ENCODE assay signal across 12 cellular contexts in genomic region chr2:237707859-237708398, GRCh38.
A peak's percentile ranks its signal among the peaks of the same experiment; 100 is the strongest.
DNase-seq lines count a peak whose midpoint lies in the region; ATAC-seq, FAIRE-seq and TF ChIP-seq lines count a peak whose summit lies in the region.
"Had no signal": no experiment of that assay in that cellular context is flagged by ENCODE, and none has a peak within 500 bp of the region (broad histone marks: within the 10 kb centered on the region; RNA-seq: fewer than 3 reads in every experiment).

No MANE protein-coding gene starts in this region.

- H3K27me3 ChIP-seq in GM23248 (replicated peaks; ENCODE audit: insufficient read depth) = no peaks in the 10 kb centered on the region
- no peaks in the 10 kb centered on the region for H3K27me3 ChIP-seq in K562 (ENCODE audit: control insufficient read depth in 2 of 2, insufficient read depth in 2 of 2, low read length in 2 of 2)
- H3K27me3 ChIP-seq in keratinocyte (ENCODE audit: control insufficient read depth, extremely low read depth, insufficient read depth, low read length) = no peaks in the 10 kb centered on the region
- H3K27me3 ChIP-seq in stomach smooth muscle (ENCODE audit: control insufficient read depth in 1 of 2, insufficient read depth in 2 of 2, low read length in 2 of 2) = no peaks in the 10 kb centered on the region

- H3K36me3 ChIP-seq in GM23248 (ENCODE audit: low read depth) = 0 out of 2 replicates have a peak, but pooled peaks cover 4% of the 10 kb centered on the region
- H3K36me3 ChIP-seq in K562 (ENCODE audit: control insufficient read depth, insufficient read depth, low read length) = peaks cover 11% of the 10 kb centered on the region; the same call in 1 of the 3 replicates
- peaks cover 19 to 51% of the 10 kb centered on the region in 2 experiments for H3K36me3 ChIP-seq in keratinocyte (ENCODE audit: control insufficient read depth in 2 of 2, extremely low read depth in 1 of 2, insufficient read depth in 2 of 2, low read length in 2 of 2)
- H3K36me3 ChIP-seq in stomach smooth muscle (ENCODE audit: control insufficient read depth in 2 of 2, insufficient read depth in 2 of 2, low read length in 2 of 2) = peaks cover 6 to 12% of the 10 kb centered on the region in 2 donors

- TF ChIP-seq CTCF in K562 (IDR thresholded peaks at IDR 0.05 in 2 of 3, conservative IDR thresholded peaks at IDR 0.05 in 1 of 3; ENCODE audit: insufficient read depth in 2 of 3, low read depth in 1 of 3, low read length in 3 of 3) (no peak), keratinocyte (optimal IDR thresholded peaks at IDR 0.05 in 1 of 3, IDR thresholded peaks at IDR 0.05 in 1 of 3, conservative IDR thresholded peaks at IDR 0.05 in 1 of 3; ENCODE audit: extremely low read depth in 1 of 3, insufficient read depth in 2 of 3, low read length in 3 of 3) (peak in 1 of 3 experiments; percentile 42)

- H3K4me3 ChIP-seq in GM23248 = no peak overlapping the region
- H3K4me3 ChIP-seq in K562 = no peak overlapping the region
- no peak overlapping the region for H3K4me3 ChIP-seq in keratinocyte (ENCODE audit: control insufficient read depth in 2 of 3, extremely low read depth in 1 of 3, insufficient read depth in 2 of 3, low read depth in 1 of 3, low read length in 3 of 3)
- H3K4me3 ChIP-seq in stomach smooth muscle (ENCODE audit: low read length in 2 of 2) = peak overlapping the region; percentile 17 to 58

- FAIRE-seq in K562 (lab: Jason Lieb, UNC) = no peak
- no peak for FAIRE-seq in keratinocyte (lab: Jason Lieb, UNC)
- FAIRE-seq: small intestine had no signal

- H3K9me2 ChIP-seq in GM23248 (ENCODE audit: insufficient read depth) = no peaks in the 10 kb centered on the region

- intact Hi-C loops in K562 (cut with micrococcal nuclease) = no loop called here

- H3K79me2 ChIP-seq in GM23248 (ENCODE audit: insufficient read depth) (peaks cover 100% of the 10 kb centered on the region), K562 (ENCODE audit: control insufficient read depth, insufficient read depth, low read length) (peaks cover 38% of the 10 kb centered on the region), keratinocyte (ENCODE audit: control insufficient read depth, insufficient read depth, low read length) (peaks cover 92% of the 10 kb centered on the region)

- WGBS in GM23248 (ENCODE audit: low coverage in 1 of 2, low lambda C conversion rate in 2 of 2, missing lambda C conversion rate in 2 of 2), 2 experiments = 75 to 77% methylated on average over 8 of the region's 8 CpGs
- 77% methylated on average over 5 of the region's 8 CpGs for WGBS in K562 (ENCODE audit: insufficient coverage, low coverage, missing lambda C conversion rate)

- ATAC-seq in K562 = no peak
- ATAC-seq in HG02678 (IDR thresholded peaks at IDR 0.05; ENCODE audit: unreplicated experiment) = no peak
- no peak for ATAC-seq in GM21447 (IDR thresholded peaks at IDR 0.05; ENCODE audit: unreplicated experiment)

- H4K20me1 ChIP-seq in GM23248 (ENCODE audit: insufficient read depth) (no peaks in the 10 kb centered on the region), K562 (replicated peaks; ENCODE audit: control insufficient read depth, insufficient read depth, low read length) (no peaks in the 10 kb centered on the region), keratinocyte (ENCODE audit: control insufficient read depth, extremely low read depth, insufficient read depth, low read length) (peaks cover 46% of the 10 kb centered on the region)

- TF ChIP-seq EP300 in K562 (IDR thresholded peaks at IDR 0.05; ENCODE audit: low read length) = no peak

- in situ Hi-C loops in GM23248 (cut with MboI) (no loop called here), K562 (cut with MboI) (no loop called here)

- POLR2A ChIA-PET in K562 (lab: Yijun Ruan, JAX) = interaction anchor here (0.8 to 1.1 kb wide), 2 partner anchors 11 to 20 kb away, joined by 3 read pairs; no protein-coding TSS in a partner anchor

- H3K27ac ChIP-seq in GM23248 = peak overlapping the region; percentile 16; the same call in 1 of the 2 replicates
- no peak overlapping the region for H3K27ac ChIP-seq in K562 (ENCODE audit: extremely low read depth, low read depth, low read length)
- peak overlapping the region; percentile 31 for H3K27ac ChIP-seq in keratinocyte (ENCODE audit: control insufficient read depth, insufficient read depth, low read length)
- H3K27ac ChIP-seq in stomach smooth muscle (ENCODE audit: low read length) = peak overlapping the region; percentile 84

- TF ChIP-seq POLR2A in K562 (conservative IDR thresholded peaks at IDR 0.05) = no peak

- H3K9me3 ChIP-seq in GM23248 (ENCODE audit: low read depth) (no peaks in the 10 kb centered on the region), K562 (replicated peaks; ENCODE audit: control insufficient read depth, insufficient read depth, low read depth, low read length) (no peaks in the 10 kb centered on the region), keratinocyte (ENCODE audit: control insufficient read depth, low read depth, low read length) (no peaks in the 10 kb centered on the region), stomach smooth muscle (ENCODE audit: control insufficient read depth in 2 of 2, low read length in 2 of 2) (no peaks in the 10 kb centered on the region)

- dilution Hi-C loops in keratinocyte (cut with MboI; ENCODE audit: extremely low pct_ligation_motif_present, low sequenced_read_pairs) = no loop called here

- DNase-seq in GM23248 (no peak), K562 (ENCODE audit: extremely low read depth in 1 of 4, low spot score in 3 of 4) (no peak), keratinocyte (ENCODE audit: low read depth, low spot score) (no peak), NCI-H524 (lab: John Stamatoyannopoulos, UW) (no peak)
- DNase-seq: EL, foreskin melanocyte, H7, NCI-H526, small intestine had no signal

- H2AFZ ChIP-seq in GM23248 (no peak overlapping the region), K562 (ENCODE audit: low read depth, low read length) (no peak overlapping the region), keratinocyte (ENCODE audit: control insufficient read depth, low read length) (no peak overlapping the region)

- H3K4me2 ChIP-seq in GM23248 (ENCODE audit: unreplicated experiment) (no peak overlapping the region), K562 (ENCODE audit: insufficient read depth, low read length) (no peak overlapping the region), keratinocyte (ENCODE audit: control insufficient read depth, extremely low read depth, insufficient read depth, low read depth, low read length) (peak overlapping the region; percentile 38)

- peaks cover 7% of the 10 kb centered on the region; the same call in 1 of the 2 replicates for H3F3A ChIP-seq in GM23248 (ENCODE audit: insufficient read depth)

- H3K4me1 ChIP-seq in GM23248 (ENCODE audit: insufficient read depth) = peaks cover 20% of the 10 kb centered on the region
- H3K4me1 ChIP-seq in K562 (replicated peaks in 1 of 2; ENCODE audit: control insufficient read depth in 2 of 2, insufficient read depth in 2 of 2, low read length in 2 of 2) = peaks cover 11 to 26% of the 10 kb centered on the region in 2 experiments
- peaks cover 44% of the 10 kb centered on the region for H3K4me1 ChIP-seq in keratinocyte (ENCODE audit: control insufficient read depth, extremely low read depth, insufficient read depth, low read length)
- peaks cover 69% of the 10 kb centered on the region for H3K4me1 ChIP-seq in stomach smooth muscle (ENCODE audit: control insufficient read depth, insufficient read depth, low read length)

- CTCF ChIA-PET in K562 (lab: Yijun Ruan, JAX; ENCODE audit: low intra/inter-chr PET ratio) = interaction anchor here (0.6 kb wide), 1 partner anchor 10 kb away, joined by 3 read pairs; no protein-coding TSS in a partner anchor

- BruUV-seq in K562 (replicated peaks; lab: Mats Ljungman, UMichigan) = no TSS peak

- TF ChIP-seq RAD21 in K562 (CRISPR knock-in tag; conservative IDR thresholded peaks at IDR 0.05 in 1 of 2, IDR thresholded peaks at IDR 0.05 in 1 of 2) = no peak

- H3K9ac ChIP-seq in GM23248 = no peak overlapping the region
- no peak overlapping the region for H3K9ac ChIP-seq in K562 (ENCODE audit: insufficient read depth in 1 of 2, low read depth in 2 of 2, low read length in 2 of 2)
- H3K9ac ChIP-seq in keratinocyte (ENCODE audit: control insufficient read depth, extremely low read depth, insufficient read depth, low read length) = peak overlapping the region; percentile 1
- H3K9ac ChIP-seq in stomach smooth muscle (ENCODE audit: low read length in 2 of 2) = peak overlapping the region; percentile 47 to 56

- peaks cover 5% of the 10 kb centered on the region for H3K9me1 ChIP-seq in K562 (ENCODE audit: control insufficient read depth, insufficient read depth, low read length)
- peaks cover 8% of the 10 kb centered on the region for H3K9me1 ChIP-seq in keratinocyte (ENCODE audit: control insufficient read depth, extremely low read depth, insufficient read depth, low read length)

TF ChIP-seq in K562, 482 proteins besides CTCF, POLR2A, EP300 and RAD21 (continues in another document):
- TF ChIP-seq PML (IDR thresholded peaks at IDR 0.05; ENCODE audit: low read length) (no peak), CBX5 (IDR thresholded peaks at IDR 0.05; ENCODE audit: borderline replicate concordance, low read depth) (no peak), KDM1A (IDR thresholded peaks at IDR 0.05) (peak; percentile 14 to 41; a peak in 2 of 4 replicates), ILK (tag; IDR thresholded peaks at IDR 0.05; ENCODE audit: borderline replicate concordance, low read depth) (no peak), ELK1 (CRISPR knock-in tag; IDR thresholded peaks at IDR 0.05) (no peak), RBM25 (IDR thresholded peaks at IDR 0.05; ENCODE audit: low read depth, low read length, severe bottlenecking) (peak; percentile 86), BCOR (IDR thresholded peaks at IDR 0.05) (peak; percentile 75), TBP (optimal IDR thresholded peaks at IDR 0.05; ENCODE audit: low read depth, low read length) (no peak), NFIC (IDR thresholded peaks at IDR 0.05) (no peak)

Comparison
In these comparisons a context has a peak if more than half of its experiments do, and no peak if none do; other contexts are left out.
1. H3K4me3 ChIP-seq: peak in stomach smooth muscle (2 of 2); none in GM23248 (single experiment), K562 (single experiment) and keratinocyte (0 of 3).
2. H3K9ac ChIP-seq: peak in keratinocyte (single experiment) and stomach smooth muscle (2 of 2); none in GM23248 (single experiment) and K562 (0 of 2).